Comparison of ENCODE assay signal across 1 cellular context in genomic region chr1:181737056-181737455, GRCh38.
TF ChIP-seq lines count a peak whose summit lies in the region.

No MANE protein-coding gene starts in this region.

TF ChIP-seq in Ishikawa, 13 proteins besides CTCF, POLR2A, EP300 and RAD21 (continued from another document):
- no peak for TF ChIP-seq CREB1 (IDR thresholded peaks at IDR 0.05; ENCODE audit: low read depth)
- TF ChIP-seq TAF1 (IDR thresholded peaks at IDR 0.05; ENCODE audit: low read depth) = no peak
- no peak for TF ChIP-seq EGR1 (IDR thresholded peaks at IDR 0.05)
- no peak for TF ChIP-seq TEAD4 (IDR thresholded peaks at IDR 0.05)
- no peak for TF ChIP-seq USF1 (IDR thresholded peaks at IDR 0.05)
